In the genomic region with DNA sequence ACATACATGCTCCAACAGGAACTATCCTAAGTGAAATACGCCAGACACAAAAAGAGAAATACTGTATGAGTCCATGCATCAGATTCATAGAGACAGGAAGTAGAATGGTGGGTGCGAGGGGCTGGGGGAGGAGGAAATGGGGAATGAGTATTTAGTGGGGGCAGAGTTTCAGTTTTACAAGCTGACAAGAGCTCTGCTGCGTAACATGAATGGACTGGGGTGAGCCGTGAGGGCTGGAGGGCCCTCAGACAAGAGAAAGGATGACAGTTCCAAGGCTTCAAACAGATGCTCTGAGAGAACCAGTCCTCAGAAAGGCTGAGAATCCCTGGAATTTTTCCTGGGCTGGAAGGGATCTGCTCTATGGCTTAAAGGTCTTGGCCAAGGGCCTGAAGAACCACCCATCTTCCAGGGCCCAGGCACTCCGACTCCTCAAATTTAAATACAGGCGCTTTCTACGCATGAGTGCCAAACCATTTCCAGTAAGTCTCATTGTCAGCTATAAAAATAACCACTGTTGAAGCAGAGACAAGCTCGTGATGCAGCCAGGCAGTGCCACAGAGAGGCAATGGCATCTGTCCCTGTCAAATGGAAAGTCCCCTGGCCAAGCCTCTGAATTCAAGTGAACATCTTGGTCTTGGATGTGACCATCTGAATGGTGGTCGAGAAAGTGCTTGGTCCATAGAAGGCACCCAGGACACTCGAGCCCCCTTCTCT, we compare ENCODE assay signal across 8 cellular contexts. TPM values are rescaled to one million over a fixed set of nuclear protein-coding genes. Genes with fewer than 3 reads are reported as not detected.
DNase-seq lines count a peak whose midpoint lies in the region; ATAC-seq, FAIRE-seq and TF ChIP-seq lines count a peak whose summit lies in the region.

No MANE protein-coding gene starts in this region.

- in situ Hi-C loops in GM12878 (cut with MboI) = no loop called here

- peak in 1 of 2 experiments; percentile 50; a peak in 1 of 4 replicates for TF ChIP-seq EP300 in GM12878 (IDR thresholded peaks at IDR 0.05; ENCODE audit: borderline replicate concordance in 1 of 2, control insufficient read depth in 1 of 2, low read depth in 2 of 2, low read length in 2 of 2)

- no TSS peak for BruUV-seq in GM12878 (replicated peaks; lab: Mats Ljungman, UMichigan)

- peak overlapping the region; percentile 83 for H3K4me3 Mint-ChIP-seq in natural killer cell

- FAIRE-seq in GM12878 (lab: Jason Lieb, UNC) = peak; percentile 81

- H3K27ac Mint-ChIP-seq in natural killer cell = peak overlapping the region; percentile 98 to 99

- H3K9me3 ChIP-seq in GM12878 (replicated peaks; ENCODE audit: control insufficient read depth, insufficient read depth, low read length) (no peaks in the 10 kb centered on the region), WERI-Rb-1 (ENCODE audit: severe bottlenecking) (no peaks in the 10 kb centered on the region)

- RAD21 ChIA-PET in GM12878 (lab: Charles Lee; ENCODE audit: unreplicated experiment) = interaction anchor here (0.8 to 2.8 kb wide), 13 partner anchors 9 to 104 kb away, joined by 3 to 26 read pairs (median 6); a partner anchor contains a TSS

- H3K4me2 ChIP-seq in GM12878 (ENCODE audit: control insufficient read depth, insufficient read depth) = peak overlapping the region; percentile 95

- CTCF ChIA-PET in GM12878 (lab: Yijun Ruan, JAX) = interaction anchor here (0.6 to 2.8 kb wide), 10 partner anchors 12 to 198 kb away, joined by 3 to 19 read pairs (median 4); no protein-coding TSS in a partner anchor

- peak overlapping the region; percentile 10; the same call in 1 of the 2 replicates for H2AFZ ChIP-seq in GM12878 (ENCODE audit: control insufficient read depth, low read depth, low read length)

- no peaks in the 10 kb centered on the region for H3K79me2 ChIP-seq in GM12878 (ENCODE audit: control insufficient read depth, insufficient read depth, low read length)

- H3K27me3 ChIP-seq in GM12878 (replicated peaks in 1 of 2; ENCODE audit: control insufficient read depth in 2 of 2, insufficient read depth in 2 of 2, low read length in 1 of 2) (no peaks in the 10 kb centered on the region), WERI-Rb-1 (ENCODE audit: insufficient read depth, low read depth, severe bottlenecking) (no peaks in the 10 kb centered on the region)

- 0% methylated on average over 10 of the region's 10 CpGs for whole genome bisulfite sequencing in GM12878 (ENCODE audit: insufficient coverage, insufficient replicate concordance, low lambda C conversion rate, missing lambda C conversion rate)

- no peaks in the 10 kb centered on the region for H3K36me3 Mint-ChIP-seq in natural killer cell

- no peaks in the 10 kb centered on the region for H3K9me3 Mint-ChIP-seq in natural killer cell

- SMC1A ChIA-PET in GM12878 (lab: Charles Lee; ENCODE audit: uncharacterized antibody, unreplicated experiment) = interaction anchor here (0.6 to 3.8 kb wide), 11 partner anchors 9 to 94 kb away, joined by 3 to 50 read pairs (median 6); no protein-coding TSS in a partner anchor

- H3K4me1 Mint-ChIP-seq in natural killer cell = peaks cover 57 to 67% of the 10 kb centered on the region in 2 donors

- H3K27ac ChIP-seq in GM12878 (ENCODE audit: control insufficient read depth, insufficient read depth) = peak overlapping the region; percentile 81
- no peak overlapping the region for H3K27ac ChIP-seq in WERI-Rb-1

- peaks cover 46% of the 10 kb centered on the region for H3K4me1 ChIP-seq in GM12878 (ENCODE audit: control insufficient read depth, insufficient read depth, low read length)

- no peaks in the 10 kb centered on the region for H4K20me1 ChIP-seq in GM12878 (ENCODE audit: control insufficient read depth, insufficient read depth)

- TF ChIP-seq CTCF in GM12878 (IDR thresholded peaks at IDR 0.05 in 2 of 3, conservative IDR thresholded peaks at IDR 0.05 in 1 of 3; ENCODE audit: control insufficient read depth in 2 of 3, extremely low read depth in 1 of 3, insufficient read depth in 1 of 3, low read depth in 3 of 3, low read length in 3 of 3) (no peak), natural killer cell (IDR thresholded peaks at IDR 0.05) (no peak), WERI-Rb-1 (IDR thresholded peaks at IDR 0.05; ENCODE audit: low read depth, low read length) (no peak)

- TF ChIP-seq RAD21 in GM12878 (IDR thresholded peaks at IDR 0.05; ENCODE audit: insufficient read depth, low read depth, low read length) = no peak

- peak overlapping the region; percentile 25 for H3K4me3 ChIP-seq in GM12878
- no peak overlapping the region for H3K4me3 ChIP-seq in WERI-Rb-1 (ENCODE audit: low read depth, low read length)

- H3K36me3 ChIP-seq in GM12878 (ENCODE audit: control insufficient read depth in 2 of 2, insufficient read depth in 2 of 2, low read length in 1 of 2) (no peaks in the 10 kb centered on the region), WERI-Rb-1 (no peaks in the 10 kb centered on the region)

- TF ChIP-seq POLR2A in GM12878 (IDR thresholded peaks at IDR 0.05; ENCODE audit: low read depth, low read length) = no peak

- intact Hi-C loops in GM12878 (cut with micrococcal nuclease; ENCODE audit: unreplicated experiment) (loop anchor here (1.0 kb wide), 1 partner anchor 24 kb away; no protein-coding TSS in a partner anchor), natural killer cell (cut with micrococcal nuclease) (loop anchor here (1.0 kb wide), 1 partner anchor 14 kb away; no protein-coding TSS in a partner anchor)

- H3K9ac ChIP-seq in GM12878 (ENCODE audit: control insufficient read depth, insufficient read depth, low read length) = peak overlapping the region; percentile 45

- POLR2A ChIA-PET in GM12878 (lab: Charles Lee) = interaction anchor here (0.7 to 2.3 kb wide), 8 partner anchors 8 to 47 kb away, joined by 3 to 13 read pairs (median 6); no protein-coding TSS in a partner anchor

- peak; percentile 55 for DNase-seq in GM04503 (ENCODE audit: low read depth)
- peak; percentile 32 for DNase-seq in NCI-H2107 (lab: John Stamatoyannopoulos, UW)
- DNase-seq in GM12878 (ENCODE audit: low read depth, low spot score) = peak; percentile 76
- DNase-seq in natural killer cell = peak; percentile 49
- no peak for DNase-seq in DMS153 treated with DMSO at 0.1 percent for 48 hours (lab: John Stamatoyannopoulos, UW; ENCODE audit: unreplicated experiment)
- no peak for DNase-seq in GDM1 (lab: John Stamatoyannopoulos, UW)
- no peak for DNase-seq in WERI-Rb-1

- no peaks in the 10 kb centered on the region for H3K27me3 Mint-ChIP-seq in natural killer cell (ENCODE audit: low read depth in 2 of 2)

- ATAC-seq in GM21515 (IDR thresholded peaks at IDR 0.05; ENCODE audit: unreplicated experiment) = peak; percentile 55
- peak; percentile 78 for ATAC-seq in GM12878
- ATAC-seq in natural killer cell = peak; percentile 39 to 66 (median 54)

TF ChIP-seq in GM12878, 131 proteins besides CTCF, POLR2A, EP300 and RAD21 (continues in another document):
- TF ChIP-seq BCL11A (IDR thresholded peaks at IDR 0.05; ENCODE audit: low read depth, low read length) = peak; percentile 77
- TF ChIP-seq CBFB (IDR thresholded peaks at IDR 0.05; ENCODE audit: low read depth) = peak; percentile 12; the same call in 1 of the 2 replicates
- peak; percentile 62; the same call in 1 of the 2 replicates for TF ChIP-seq GATAD2B (conservative IDR thresholded peaks at IDR 0.05; ENCODE audit: low read depth)
- TF ChIP-seq, protein P1, sequence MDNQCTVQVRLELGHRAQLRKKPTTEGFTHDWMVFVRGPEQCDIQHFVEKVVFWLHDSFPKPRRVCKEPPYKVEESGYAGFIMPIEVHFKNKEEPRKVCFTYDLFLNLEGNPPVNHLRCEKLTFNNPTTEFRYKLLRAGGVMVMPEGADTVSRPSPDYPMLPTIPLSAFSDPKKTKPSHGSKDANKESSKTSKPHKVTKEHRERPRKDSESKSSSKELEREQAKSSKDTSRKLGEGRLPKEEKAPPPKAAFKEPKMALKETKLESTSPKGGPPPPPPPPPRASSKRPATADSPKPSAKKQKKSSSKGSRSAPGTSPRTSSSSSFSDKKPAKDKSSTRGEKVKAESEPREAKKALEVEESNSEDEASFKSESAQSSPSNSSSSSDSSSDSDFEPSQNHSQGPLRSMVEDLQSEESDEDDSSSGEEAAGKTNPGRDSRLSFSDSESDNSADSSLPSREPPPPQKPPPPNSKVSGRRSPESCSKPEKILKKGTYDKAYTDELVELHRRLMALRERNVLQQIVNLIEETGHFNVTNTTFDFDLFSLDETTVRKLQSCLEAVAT (IDR thresholded peaks at IDR 0.05) = peak; percentile 46; the same call in 1 of the 2 replicates
- TF ChIP-seq, protein P2, sequence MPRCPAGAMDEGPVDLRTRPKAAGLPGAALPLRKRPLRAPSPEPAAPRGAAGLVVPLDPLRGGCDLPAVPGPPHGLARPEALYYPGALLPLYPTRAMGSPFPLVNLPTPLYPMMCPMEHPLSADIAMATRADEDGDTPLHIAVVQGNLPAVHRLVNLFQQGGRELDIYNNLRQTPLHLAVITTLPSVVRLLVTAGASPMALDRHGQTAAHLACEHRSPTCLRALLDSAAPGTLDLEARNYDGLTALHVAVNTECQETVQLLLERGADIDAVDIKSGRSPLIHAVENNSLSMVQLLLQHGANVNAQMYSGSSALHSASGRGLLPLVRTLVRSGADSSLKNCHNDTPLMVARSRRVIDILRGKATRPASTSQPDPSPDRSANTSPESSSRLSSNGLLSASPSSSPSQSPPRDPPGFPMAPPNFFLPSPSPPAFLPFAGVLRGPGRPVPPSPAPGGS (IDR thresholded peaks at IDR 0.05; ENCODE audit: borderline replicate concordance, insufficient read depth, low read depth, low read length, poor library complexity, severe bottlenecking) = no peak
- TF ChIP-seq SP1 (IDR thresholded peaks at IDR 0.05; ENCODE audit: low read depth, low read length) = peak; percentile 63

RNA-seq across cellular contexts. Expression of a gene that starts 17.5 kb away (rescaled TPM):
- 1.0 and 2.7 TPM in 2 replicates for total RNA-seq in GM12878 (2013; cell fraction: nucleolus; rRNA removed)
- total RNA-seq in GM12878 (2014; rRNA removed) (3.2 and 4.4 TPM in 2 replicates), GM12878 (2014; rRNA removed; fragmentation: Illumina TruSeq; extraction: Trizol) (0.74 and 1.0 TPM in 2 replicates), GM12878 (2021) (12.4 and 13.7 TPM in 2 replicates), natural killer cell (100 to 1,000 TPM; 246 to 645 (median 377) TPM)
- 1.7 TPM for polyA plus RNA-seq in GM12878 (2011; ENCODE audit: low read depth)
- polyA plus RNA-seq in GM12878 (2011; rRNA removed) (0.20 and 0.23 TPM in 2 replicates), GM12878 (2014; fragmentation: Illumina TruSeq; extraction: Trizol) (0.14 and 0.66 TPM in 2 replicates), GM12878 (2014; fragmentation: Nextera tagmentation; extraction: Ambion mirVana) (under 1 TPM; 0.16 to 0.71 TPM), GM12878 (2014; rRNA removed) (3.8 and 7.6 TPM in 2 replicates), GM12878 (2016; fragmentation: Nextera tagmentation; extraction: Ambion mirVana) (1 to 10 TPM in 1 of 2 experiments, under 1 TPM in 1; 1.00 to 1.8 TPM)
- 0.99 and 1.6 TPM in 2 replicates for polyA plus RNA-seq in GM12878 (2011; cell fraction: cytosol; rRNA removed)
- 3.2 and 8.0 TPM in 2 replicates for polyA plus RNA-seq in GM12878 (2011; cell fraction: nucleus; rRNA removed)
- polyA plus RNA-seq in GM12878 (2012) = 11.2 and 12.8 TPM in 2 replicates
- polyA minus RNA-seq in GM12878 (2011; rRNA and poly(A)+ RNA removed) = 0.15 and 0.31 TPM in 2 replicates
- 1.5 TPM in 2 replicates for polyA minus RNA-seq in GM12878 (2011; cell fraction: cytosol; rRNA and poly(A)+ RNA removed)
- 2.4 and 8.4 TPM in 2 replicates for polyA minus RNA-seq in GM12878 (2011; cell fraction: nucleus; rRNA and poly(A)+ RNA removed)

Comparison
In these comparisons a context has a peak if more than half of its experiments do, and no peak if none do; other contexts are left out.
1. DNase-seq: peak in GM04503 (single experiment), NCI-H2107 (single experiment), GM12878 (single experiment) and natural killer cell (single experiment); none in DMS153 treated with DMSO at 0.1 percent for 48 hours (single experiment), GDM1 (single experiment) and WERI-Rb-1 (single experiment).
2. RNA of a gene that starts 17.5 kb away (total RNA-seq): 246 to 645 TPM in natural killer cell; 0.74 to 13.7 TPM in GM12878; every median in the first group is over 10 times any median in the second.
3. Peak in every context shown above with its lines, with median percentiles within 50 percentile points of each other: ATAC-seq.